Comparison of ENCODE assay signal across 23 cellular contexts in the genomic region with DNA sequence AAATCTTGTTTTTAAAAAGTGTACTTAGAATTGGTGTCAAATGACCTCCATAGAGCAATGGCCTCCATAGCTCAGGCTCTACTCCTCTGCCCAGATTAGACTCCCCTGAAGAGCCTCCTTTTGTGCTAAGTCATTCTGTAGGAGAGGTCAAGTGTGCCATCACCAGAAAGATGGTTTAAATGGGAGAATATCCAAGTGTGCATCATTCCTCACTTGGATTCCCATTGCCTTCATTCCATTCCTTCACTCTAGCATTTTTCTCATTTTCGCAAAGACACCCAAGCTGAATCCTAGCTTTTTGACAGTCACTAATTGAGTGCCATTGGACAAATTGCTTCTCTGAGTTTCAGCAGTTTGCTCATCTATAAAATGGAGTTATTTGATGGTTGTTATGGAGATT. TPM values are rescaled to one million over a fixed set of nuclear protein-coding genes. Genes with fewer than 3 reads are reported as not detected.
"Had no signal": no experiment of that assay in that cellular context is flagged by ENCODE, and none has a peak within 500 bp of the region (broad histone marks: within the 10 kb centered on the region; RNA-seq: fewer than 3 reads in every experiment).

No MANE protein-coding gene starts in this region.

- H3K27ac Mint-ChIP-seq: activated CD4-positive, alpha-beta memory T cell treated with anti-CD3 and anti-CD28 coated beads, Interleukin-2, amount 10 ng/mL, durations not matched to agents 7 days and 5 days; activated CD4-positive, alpha-beta T cell treated with anti-CD3 and anti-CD28 coated beads for 36 hours; activated naive CD4-positive, alpha-beta T cell treated with anti-CD3 and anti-CD28 coated beads for 36 hours; activated naive CD8-positive, alpha-beta T cell; activated T-helper 17 cell treated with anti-CD3 and anti-CD28 coated beads, Interleukin-2, amount 50 U/mL, for 72 hours; T-helper 17 cell had no signal

- DNase-seq: activated CD4-positive, alpha-beta memory T cell treated with anti-CD3 and anti-CD28 coated beads, Interleukin-2, amount 10 ng/mL, durations not matched to agents 7 days and 5 days; activated CD4-positive, alpha-beta T cell treated with anti-CD3 and anti-CD28 coated beads for 36 hours; activated CD4-positive, alpha-beta T cell treated with anti-CD3 and anti-CD28 coated beads, Interleukin-2, amount 50 U/mL, for 1 hour; activated gamma-delta T cell; activated naive CD4-positive, alpha-beta T cell treated with anti-CD3 and anti-CD28 coated beads for 36 hours; activated T-cell treated with anti-CD3 and anti-CD28 coated beads for 4 hours; activated T-cell treated with anti-CD3 and anti-CD28 coated beads, Interleukin-2, amount 50 U/mL, for 48 hours; amygdala; Karpas-422; NCI-H1048; NCI-H146; NCI-H187 treated with DMSO at 0.1 percent for 48 hours; NCI-H2081 treated with DMSO at 0.1 percent for 48 hours; NCI-H446; NCI-H524; SHP77 treated with DMSO at 0.1 percent for 48 hours; T-helper 17 cell; T1000 had no signal

- H3K4me1 Mint-ChIP-seq: activated CD4-positive, alpha-beta memory T cell treated with anti-CD3 and anti-CD28 coated beads, Interleukin-2, amount 10 ng/mL, durations not matched to agents 7 days and 5 days; activated T-helper 17 cell treated with anti-CD3 and anti-CD28 coated beads, Interleukin-2, amount 50 U/mL, for 72 hours; central memory CD8-positive, alpha-beta T cell; T-helper 17 cell had no signal

- ATAC-seq: activated CD4-positive, alpha-beta T cell treated with anti-CD3 and anti-CD28 coated beads for 36 hours; activated T-helper 17 cell treated with anti-CD3 and anti-CD28 coated beads, Interleukin-2, amount 50 U/mL, for 72 hours; T-helper 17 cell had no signal

- H3K9me3 Mint-ChIP-seq: activated CD4-positive, alpha-beta memory T cell treated with anti-CD3 and anti-CD28 coated beads, Interleukin-2, amount 10 ng/mL, durations not matched to agents 7 days and 5 days; activated naive CD4-positive, alpha-beta T cell treated with anti-CD3 and anti-CD28 coated beads for 36 hours; activated T-helper 17 cell treated with anti-CD3 and anti-CD28 coated beads, Interleukin-2, amount 50 U/mL, for 72 hours; central memory CD8-positive, alpha-beta T cell had no signal

- H3K4me3 Mint-ChIP-seq: activated CD4-positive, alpha-beta memory T cell treated with anti-CD3 and anti-CD28 coated beads, Interleukin-2, amount 10 ng/mL, durations not matched to agents 7 days and 5 days; activated CD4-positive, alpha-beta T cell treated with anti-CD3 and anti-CD28 coated beads for 36 hours; activated naive CD4-positive, alpha-beta T cell treated with anti-CD3 and anti-CD28 coated beads for 36 hours; activated naive CD8-positive, alpha-beta T cell; activated T-helper 17 cell treated with anti-CD3 and anti-CD28 coated beads, Interleukin-2, amount 50 U/mL, for 72 hours; brain; central memory CD8-positive, alpha-beta T cell; T-helper 17 cell had no signal

- H3K36me3 Mint-ChIP-seq: activated naive CD8-positive, alpha-beta T cell had no signal

RNA-seq across cellular contexts. Expression of gene CLMP, which starts 16.9 kb away (rescaled TPM):
- total RNA-seq: activated CD8-positive, alpha-beta memory T cell treated with anti-CD3 and anti-CD28 coated beads for 36 hours had no signal
